Comparison of ENCODE assay signal across 11 cellular contexts in the genomic region with DNA sequence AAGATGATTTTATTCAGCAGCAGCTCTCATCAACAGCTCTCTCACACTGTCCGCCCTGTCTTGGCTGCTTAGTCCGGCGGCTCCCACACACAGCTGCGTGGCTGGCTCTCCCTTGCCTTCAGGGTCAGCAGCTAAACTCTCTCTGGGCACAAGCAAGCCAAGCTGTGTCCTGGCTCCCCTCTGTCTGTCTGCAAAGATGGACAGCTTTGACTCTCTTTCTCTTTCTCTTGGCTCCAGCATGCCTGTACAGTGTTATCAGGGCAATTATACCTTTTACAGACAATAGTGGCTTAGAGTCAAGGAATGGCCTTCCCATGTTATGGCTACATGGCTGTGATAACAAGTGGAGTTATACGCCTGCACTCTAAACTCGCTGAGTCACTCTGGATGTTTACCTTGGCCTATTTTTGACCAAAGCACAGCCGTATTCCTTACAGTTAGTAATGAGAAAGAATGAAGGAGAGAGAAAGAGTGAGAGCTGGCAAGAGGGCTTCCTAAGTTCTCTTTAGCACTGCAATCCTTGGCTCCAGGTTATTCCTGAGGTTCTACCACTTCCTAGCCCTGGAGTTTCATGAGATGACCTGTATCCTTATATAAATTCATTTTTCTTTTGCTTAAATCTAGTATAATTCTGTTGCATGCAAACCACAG. TPM values are rescaled to one million over a fixed set of nuclear protein-coding genes. Genes with fewer than 3 reads are reported as not detected.
DNase-seq lines count a peak whose midpoint lies in the region; ATAC-seq and TF ChIP-seq lines count a peak whose summit lies in the region.
"Had no signal": no experiment of that assay in that cellular context is flagged by ENCODE, and none has a peak within 500 bp of the region (broad histone marks: within the 10 kb centered on the region; RNA-seq: fewer than 3 reads in every experiment).

No MANE protein-coding gene starts in this region.

- H3K4me3 Mint-ChIP-seq in activated naive CD8-positive, alpha-beta T cell treated with anti-CD3 and anti-CD28 coated beads, Interleukin-2, amount 50 U/mL, for 24 hours: no peak overlapping the region
- H3K4me3 Mint-ChIP-seq: B cell; naive B cell; T-helper 1 cell treated with Interleukin-12 subunit alpha and Interleukin-12 subunit beta and Interleukin-4 antibody, amounts not matched to agents 30 μg/mL and 1 μg/mL, for 36 hours had no signal

- no peaks in the 10 kb centered on the region for H3K27me3 Mint-ChIP-seq in activated naive CD8-positive, alpha-beta T cell treated with anti-CD3 and anti-CD28 coated beads, Interleukin-2, amount 50 U/mL, for 24 hours

- no peaks in the 10 kb centered on the region for H3K27me3 ChIP-seq in uterus

- H3K36me3 ChIP-seq in mucosa of descending colon (ENCODE audit: low read depth) (no peaks in the 10 kb centered on the region), uterus (no peaks in the 10 kb centered on the region)

- peak in 1 of 2 donors; percentile 14 for TF ChIP-seq POLR2A in uterus (IDR thresholded peaks at IDR 0.05)

- peaks cover 4% of the 10 kb centered on the region for H3K9me3 Mint-ChIP-seq in activated naive CD8-positive, alpha-beta T cell treated with anti-CD3 and anti-CD28 coated beads, Interleukin-2, amount 50 U/mL, for 24 hours

- no peaks in the 10 kb centered on the region for H3K4me1 Mint-ChIP-seq in activated naive CD8-positive, alpha-beta T cell treated with anti-CD3 and anti-CD28 coated beads, Interleukin-2, amount 50 U/mL, for 24 hours
- H3K4me1 Mint-ChIP-seq: B cell, naive B cell had no signal

- peak; percentile 6 for DNase-seq in NCI-H2196 (lab: John Stamatoyannopoulos, UW; ENCODE audit: unreplicated experiment)
- DNase-seq in NCI-H2196 treated with DMSO at 0.1 percent for 48 hours (lab: John Stamatoyannopoulos, UW; ENCODE audit: unreplicated experiment): no peak
- DNase-seq in dedifferentiated amniotic fluid mesenchymal stem cell (ENCODE audit: extremely low spot score): peak; percentile 66
- peak in 2 of 3 donors; percentile 44 to 76 for DNase-seq in mucosa of descending colon
- DNase-seq in uterus: peak; percentile 76 to 79
- no peak for DNase-seq in SKM-1 (lab: John Stamatoyannopoulos, UW; ENCODE audit: unreplicated experiment)
- no peak for DNase-seq in activated naive CD8-positive, alpha-beta T cell treated with anti-CD3 and anti-CD28 coated beads, Interleukin-2, amount 50 U/mL, for 24 hours
- DNase-seq: naive B cell had no signal

- H3K9me3 ChIP-seq in mucosa of descending colon (no peaks in the 10 kb centered on the region), uterus (no peaks in the 10 kb centered on the region)

- no peak overlapping the region for H3K4me3 ChIP-seq in mucosa of descending colon
- H3K4me3 ChIP-seq in uterus: no peak overlapping the region

- intact Hi-C loops in mucosa of descending colon (cut with DNase I, micrococcal nuclease) (no loop called here), uterus (cut with DNase I; ENCODE audit: low total_unique reads) (no loop called here)

- H3K27ac ChIP-seq in uterus: peak overlapping the region; percentile 77 to 85

- ATAC-seq in mucosa of descending colon: peak; percentile 91
- ATAC-seq in GM21526 (IDR thresholded peaks at IDR 0.05; ENCODE audit: low FRiP score, unreplicated experiment): no peak
- ATAC-seq in activated naive CD8-positive, alpha-beta T cell treated with anti-CD3 and anti-CD28 coated beads, Interleukin-2, amount 50 U/mL, for 24 hours: no peak

- H3K36me3 Mint-ChIP-seq in activated naive CD8-positive, alpha-beta T cell treated with anti-CD3 and anti-CD28 coated beads, Interleukin-2, amount 50 U/mL, for 24 hours (ENCODE audit: low read depth): no peaks in the 10 kb centered on the region
- H3K36me3 Mint-ChIP-seq: naive B cell had no signal

- no peak overlapping the region for H3K27ac Mint-ChIP-seq in activated naive CD8-positive, alpha-beta T cell treated with anti-CD3 and anti-CD28 coated beads, Interleukin-2, amount 50 U/mL, for 24 hours
- H3K27ac Mint-ChIP-seq: B cell; naive B cell; T-helper 1 cell treated with Interleukin-12 subunit alpha and Interleukin-12 subunit beta and Interleukin-4 antibody, amounts not matched to agents 30 μg/mL and 1 μg/mL, for 36 hours had no signal

- H3K4me1 ChIP-seq in mucosa of descending colon (ENCODE audit: low read depth): no peaks in the 10 kb centered on the region
- H3K4me1 ChIP-seq in uterus: no peaks in the 10 kb centered on the region

- TF ChIP-seq CTCF in mucosa of descending colon (IDR thresholded peaks at IDR 0.05): no peak
- TF ChIP-seq CTCF in uterus (IDR thresholded peaks at IDR 0.05): no peak

RNA-seq across cellular contexts. Expression of a gene that starts 59.9 kb away (rescaled TPM):
- total RNA-seq in mucosa of descending colon: 10 to 100 TPM in 2 of 3 donors, 1 to 10 TPM in 1; 6.9 to 16.5 (median 10.1) TPM
- 1 to 10 TPM; 1.5 to 6.6 (median 3.6) TPM for total RNA-seq in uterus

Comparison
In these comparisons a context has a peak if more than half of its experiments do, and no peak if none do; other contexts are left out.
1. DNase-seq: peak in NCI-H2196 (single experiment), dedifferentiated amniotic fluid mesenchymal stem cell (single experiment), mucosa of descending colon (2 of 3) and uterus (2 of 2); none in NCI-H2196 treated with DMSO at 0.1 percent for 48 hours (single experiment), SKM-1 (single experiment) and activated naive CD8-positive, alpha-beta T cell treated with anti-CD3 and anti-CD28 coated beads, Interleukin-2, amount 50 U/mL, for 24 hours (single experiment).